In genomic region chr5:132369471-132370240, GRCh38 we compare ENCODE assay signal across 1 cellular context.
TF ChIP-seq lines count a peak whose summit lies in the region.

SLC22A5 (plus strand) TSS chr5:132369710; CDS start chr5:132369973, 263 bp downstream.

TF ChIP-seq in HepG2, 621 proteins besides CTCF, POLR2A, EP300 and RAD21 (continued from another document and continues in another):
- TF ChIP-seq MAFF (IDR thresholded peaks at IDR 0.05; ENCODE audit: low read depth, low read length), result no peak
- peak; percentile 49; the same call in 1 of the 2 replicates for TF ChIP-seq ZBTB39 (CRISPR knock-in tag; IDR thresholded peaks at IDR 0.05)
- TF ChIP-seq BCL6 (CRISPR knock-in tag; IDR thresholded peaks at IDR 0.05), result peak; percentile 54; the same call in 1 of the 2 replicates
- no peak for TF ChIP-seq ZKSCAN1 (IDR thresholded peaks at IDR 0.05; ENCODE audit: low read length)
- TF ChIP-seq ZNF383 (CRISPR knock-in tag; IDR thresholded peaks at IDR 0.05; ENCODE audit: borderline replicate concordance), result peak; percentile 47; the same call in 1 of the 2 replicates
- TF ChIP-seq ZNF574 (CRISPR knock-in tag; IDR thresholded peaks at IDR 0.05), result no peak; the same call in none of the 2 replicates
- TF ChIP-seq RBFOX2 (IDR thresholded peaks at IDR 0.05; ENCODE audit: low read depth, low read length), result peak; percentile 87
- peak; percentile 51; the same call in 1 of the 2 replicates for TF ChIP-seq ZNF558 (CRISPR knock-in tag; IDR thresholded peaks at IDR 0.05; ENCODE audit: borderline replicate concordance)
- TF ChIP-seq HINFP (CRISPR knock-in tag; IDR thresholded peaks at IDR 0.05; ENCODE audit: low read depth), result peak; percentile 90
- peak; percentile 79 for TF ChIP-seq PHF21A (CRISPR knock-in tag; IDR thresholded peaks at IDR 0.05)
- TF ChIP-seq RBM39 (IDR thresholded peaks at IDR 0.05; ENCODE audit: low read depth, low read length, poor library complexity, severe bottlenecking), result peak; percentile 48
- TF ChIP-seq, protein P1, sequence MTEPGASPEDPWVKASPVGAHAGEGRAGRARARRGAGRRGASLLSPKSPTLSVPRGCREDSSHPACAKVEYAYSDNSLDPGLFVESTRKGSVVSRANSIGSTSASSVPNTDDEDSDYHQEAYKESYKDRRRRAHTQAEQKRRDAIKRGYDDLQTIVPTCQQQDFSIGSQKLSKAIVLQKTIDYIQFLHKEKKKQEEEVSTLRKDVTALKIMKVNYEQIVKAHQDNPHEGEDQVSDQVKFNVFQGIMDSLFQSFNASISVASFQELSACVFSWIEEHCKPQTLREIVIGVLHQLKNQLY (CRISPR knock-in tag; IDR thresholded peaks at IDR 0.05), result no peak
- TF ChIP-seq XRCC5 (optimal IDR thresholded peaks at IDR 0.05; ENCODE audit: low read length), result peak; percentile 71
- TF ChIP-seq, protein P2, sequence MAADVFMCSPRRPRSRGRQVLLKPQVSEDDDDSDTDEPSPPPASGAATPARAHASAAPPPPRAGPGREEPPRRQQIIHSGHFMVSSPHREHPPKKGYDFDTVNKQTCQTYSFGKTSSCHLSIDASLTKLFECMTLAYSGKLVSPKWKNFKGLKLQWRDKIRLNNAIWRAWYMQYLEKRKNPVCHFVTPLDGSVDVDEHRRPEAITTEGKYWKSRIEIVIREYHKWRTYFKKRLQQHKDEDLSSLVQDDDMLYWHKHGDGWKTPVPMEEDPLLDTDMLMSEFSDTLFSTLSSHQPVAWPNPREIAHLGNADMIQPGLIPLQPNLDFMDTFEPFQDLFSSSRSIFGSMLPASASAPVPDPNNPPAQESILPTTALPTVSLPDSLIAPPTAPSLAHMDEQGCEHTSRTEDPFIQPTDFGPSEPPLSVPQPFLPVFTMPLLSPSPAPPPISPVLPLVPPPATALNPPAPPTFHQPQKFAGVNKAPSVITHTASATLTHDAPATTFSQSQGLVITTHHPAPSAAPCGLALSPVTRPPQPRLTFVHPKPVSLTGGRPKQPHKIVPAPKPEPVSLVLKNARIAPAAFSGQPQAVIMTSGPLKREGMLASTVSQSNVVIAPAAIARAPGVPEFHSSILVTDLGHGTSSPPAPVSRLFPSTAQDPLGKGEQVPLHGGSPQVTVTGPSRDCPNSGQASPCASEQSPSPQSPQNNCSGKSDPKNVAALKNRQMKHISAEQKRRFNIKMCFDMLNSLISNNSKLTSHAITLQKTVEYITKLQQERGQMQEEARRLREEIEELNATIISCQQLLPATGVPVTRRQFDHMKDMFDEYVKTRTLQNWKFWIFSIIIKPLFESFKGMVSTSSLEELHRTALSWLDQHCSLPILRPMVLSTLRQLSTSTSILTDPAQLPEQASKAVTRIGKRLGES (CRISPR knock-in tag; IDR thresholded peaks at IDR 0.05; ENCODE audit: borderline replicate concordance), result peak; percentile 66; the same call in 1 of the 2 replicates
- peak; percentile 76; the same call in 1 of the 2 replicates for TF ChIP-seq SMAD1 (CRISPR knock-in tag; IDR thresholded peaks at IDR 0.05; ENCODE audit: borderline replicate concordance, low read depth)
- peak; percentile 86; the same call in 1 of the 2 replicates for TF ChIP-seq IRF9 (CRISPR knock-in tag; IDR thresholded peaks at IDR 0.05; ENCODE audit: borderline replicate concordance)
- TF ChIP-seq ZNF205 (CRISPR knock-in tag; IDR thresholded peaks at IDR 0.05), result no peak; the same call in 1 of the 2 replicates
- TF ChIP-seq, protein P3, sequence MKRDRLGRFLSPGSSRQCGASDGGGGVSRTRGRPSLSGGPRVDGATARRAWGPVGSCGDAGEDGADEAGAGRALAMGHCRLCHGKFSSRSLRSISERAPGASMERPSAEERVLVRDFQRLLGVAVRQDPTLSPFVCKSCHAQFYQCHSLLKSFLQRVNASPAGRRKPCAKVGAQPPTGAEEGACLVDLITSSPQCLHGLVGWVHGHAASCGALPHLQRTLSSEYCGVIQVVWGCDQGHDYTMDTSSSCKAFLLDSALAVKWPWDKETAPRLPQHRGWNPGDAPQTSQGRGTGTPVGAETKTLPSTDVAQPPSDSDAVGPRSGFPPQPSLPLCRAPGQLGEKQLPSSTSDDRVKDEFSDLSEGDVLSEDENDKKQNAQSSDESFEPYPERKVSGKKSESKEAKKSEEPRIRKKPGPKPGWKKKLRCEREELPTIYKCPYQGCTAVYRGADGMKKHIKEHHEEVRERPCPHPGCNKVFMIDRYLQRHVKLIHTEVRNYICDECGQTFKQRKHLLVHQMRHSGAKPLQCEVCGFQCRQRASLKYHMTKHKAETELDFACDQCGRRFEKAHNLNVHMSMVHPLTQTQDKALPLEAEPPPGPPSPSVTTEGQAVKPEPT (CRISPR knock-in tag; IDR thresholded peaks at IDR 0.05; ENCODE audit: low read depth), result peak; percentile 46
- TF ChIP-seq AKNA (CRISPR knock-in tag; IDR thresholded peaks at IDR 0.05; ENCODE audit: borderline replicate concordance), result peak; percentile 88
- peak; percentile 51; the same call in 1 of the 2 replicates for TF ChIP-seq ZNF691 (CRISPR knock-in tag; IDR thresholded peaks at IDR 0.05; ENCODE audit: borderline replicate concordance, low read depth)
- peak; percentile 92; the same call in 1 of the 2 replicates for TF ChIP-seq BRCA1 (CRISPR knock-in tag; IDR thresholded peaks at IDR 0.05)
- TF ChIP-seq YEATS4 (CRISPR knock-in tag; IDR thresholded peaks at IDR 0.05; ENCODE audit: borderline replicate concordance), result peak; percentile 87
- TF ChIP-seq HNRNPLL (IDR thresholded peaks at IDR 0.05; ENCODE audit: low read depth, low read length, poor library complexity, severe bottlenecking), result peak; percentile 76
- 0 out of 2 replicates have a peak, but pooled peaks have one; percentile 76 for TF ChIP-seq ZNF761 (CRISPR knock-in tag; conservative IDR thresholded peaks at IDR 0.05)
- TF ChIP-seq BRD4 (CRISPR knock-in tag; IDR thresholded peaks at IDR 0.05), result peak; percentile 40; the same call in 1 of the 2 replicates
- TF ChIP-seq CC2D1A (CRISPR knock-in tag; IDR thresholded peaks at IDR 0.05), result no peak
- peak; percentile 61; the same call in 1 of the 2 replicates for TF ChIP-seq SP5 (CRISPR knock-in tag; IDR thresholded peaks at IDR 0.05; ENCODE audit: borderline replicate concordance, low read depth)
- peak; percentile 94 for TF ChIP-seq CENPT (CRISPR knock-in tag; IDR thresholded peaks at IDR 0.05; ENCODE audit: low read depth)
- no peak for TF ChIP-seq HNRNPUL1 (IDR thresholded peaks at IDR 0.05; ENCODE audit: low read depth, low read length)
- peak; percentile 45 for TF ChIP-seq ZNF263 (CRISPR knock-in tag; IDR thresholded peaks at IDR 0.05)
- peak; percentile 75 for TF ChIP-seq NR2C2 (CRISPR knock-in tag; IDR thresholded peaks at IDR 0.05; ENCODE audit: borderline replicate concordance)
- TF ChIP-seq ZSCAN9 (CRISPR knock-in tag; IDR thresholded peaks at IDR 0.05; ENCODE audit: borderline replicate concordance), result no peak; the same call in 1 of the 2 replicates
